Comparison of ENCODE assay signal across 1 cellular context in the genomic region with DNA sequence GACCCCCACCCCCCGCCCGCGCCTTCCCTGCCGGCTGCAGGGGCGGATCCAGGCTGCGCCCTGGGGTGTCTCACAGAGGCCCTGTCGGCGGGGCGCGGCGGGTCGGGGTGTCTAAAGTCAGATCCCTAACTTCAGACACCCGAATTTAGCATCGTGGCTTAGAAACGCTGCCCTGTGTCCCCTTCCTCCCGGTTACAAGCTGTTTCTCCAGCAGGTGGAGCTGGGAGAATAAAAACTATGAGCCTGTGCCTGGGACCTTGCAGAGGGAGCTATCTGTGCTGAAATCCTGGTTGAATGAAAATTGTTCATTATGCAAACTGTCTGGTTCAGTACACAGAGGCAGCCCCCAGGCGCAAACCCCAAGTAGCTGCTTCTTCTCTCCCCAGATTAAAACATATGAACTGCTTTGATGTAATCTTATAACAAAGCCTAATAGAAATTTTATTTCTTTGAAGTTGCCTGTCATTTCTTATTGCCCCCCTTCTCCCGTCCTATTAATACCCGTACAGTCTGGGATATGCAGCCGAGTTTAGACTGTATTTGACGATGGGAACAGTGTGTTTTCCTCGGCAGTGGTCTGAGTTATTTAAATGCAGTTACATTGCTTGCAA.
TF ChIP-seq lines count a peak whose summit lies in the region.

No MANE protein-coding gene starts in this region.

TF ChIP-seq in GM23338, 12 proteins besides CTCF, POLR2A, EP300 and RAD21:
- TF ChIP-seq ZNF462 (CRISPR knock-in tag; IDR thresholded peaks at IDR 0.05) (no peak), REST (IDR thresholded peaks at IDR 0.05; ENCODE audit: unreplicated experiment) (no peak), STAT1 (IDR thresholded peaks at IDR 0.05; ENCODE audit: unreplicated experiment) (no peak), NANOG (IDR thresholded peaks at IDR 0.05; ENCODE audit: borderline replicate concordance) (no peak), ZNF331 (CRISPR knock-in tag; IDR thresholded peaks at IDR 0.05; ENCODE audit: low read depth) (no peak), ZNF114 (CRISPR knock-in tag; IDR thresholded peaks at IDR 0.05) (no peak), POLR2AphosphoS5 (IDR thresholded peaks at IDR 0.05; ENCODE audit: low read depth) (peak; percentile 65), EZH2phosphoT487 (IDR thresholded peaks at IDR 0.05; ENCODE audit: unreplicated experiment) (no peak), EZH2 (IDR thresholded peaks at IDR 0.05; ENCODE audit: low read depth, unreplicated experiment) (peak; percentile 26), JUNB (IDR thresholded peaks at IDR 0.05; ENCODE audit: unreplicated experiment) (no peak), CREB1 (CRISPR knock-in tag; IDR thresholded peaks at IDR 0.05; ENCODE audit: low read depth) (no peak), ETS1 (IDR thresholded peaks at IDR 0.05) (peak; percentile 50)
